ENCODE assay signal across 11 cellular contexts in genomic region chr22:25700996-25701815, GRCh38. TPM values are rescaled to one million over a fixed set of nuclear protein-coding genes. Genes with fewer than 3 reads are reported as not detected.
DNase-seq lines count a peak whose midpoint lies in the region; ATAC-seq and TF ChIP-seq lines count a peak whose summit lies in the region.
"Had no signal": no experiment of that assay in that cellular context is flagged by ENCODE, and none has a peak within 500 bp of the region (broad histone marks: within the 10 kb centered on the region; RNA-seq: fewer than 3 reads in every experiment).

No MANE protein-coding gene starts in this region.

- H3K36me3 ChIP-seq in stomach: peaks cover 0 to 7% (median 2%) of the 10 kb centered on the region in 4 donors

- no peaks in the 10 kb centered on the region for H3K4me1 ChIP-seq in stomach

- TF ChIP-seq EP300 in stomach (IDR thresholded peaks at IDR 0.05): no peak

- DNase-seq in EH (ENCODE audit: low read depth) (peak; percentile 32), head of caudate nucleus (peak in 32 of 42 donors; percentile 15 to 71 (median 40)), pons (ENCODE audit: low spot score) (peak; percentile 86), stomach (no peak), NCI-H1930 (lab: John Stamatoyannopoulos, UW) (no peak), NAMALWA (ENCODE audit: low spot score) (no peak)
- DNase-seq: DMS153; nephron progenitor cell; stimulated activated CD4-positive, alpha-beta T cell treated with anti-CD3 and anti-CD28 coated beads, Interleukin-4, amount 100 ng/mL, for 4 hours had no signal

- H3K4me3 ChIP-seq in stomach: no peak overlapping the region

- WGBS in stomach, 5 donors: 65 to 77% (median 70%) methylated on average over 16 of the region's 16 CpGs

- ATAC-seq in SK-N-SH treated with all-trans-retinoic acid at 6 μM for 48 hours (peak; percentile 56), HG02571 (IDR thresholded peaks at IDR 0.05; ENCODE audit: unreplicated experiment) (no peak)

- no peaks in the 10 kb centered on the region for H3K9me3 ChIP-seq in stomach

- intact Hi-C loops in head of caudate nucleus (cut with DNase I) (no loop called here), stomach (cut with DNase I; ENCODE audit: low total_unique reads) (no loop called here)

- TF ChIP-seq POLR2A in stomach (IDR thresholded peaks at IDR 0.05): no peak

- no peak overlapping the region for H3K27ac ChIP-seq in stomach

- no peaks in the 10 kb centered on the region for H3K27me3 ChIP-seq in stomach

- no peak for TF ChIP-seq CTCF in stomach (IDR thresholded peaks at IDR 0.05)

TF ChIP-seq in SK-N-SH treated with all-trans-retinoic acid at 6 μM for 48 hours, 23 proteins besides CTCF, POLR2A, EP300 and RAD21:
- no peak for TF ChIP-seq PPARA (CRISPR knock-in tag; IDR thresholded peaks at IDR 0.05; ENCODE audit: borderline replicate concordance)
- TF ChIP-seq TCF4 (CRISPR knock-in tag; IDR thresholded peaks at IDR 0.05; ENCODE audit: borderline replicate concordance): peak; percentile 39; the same call in 1 of the 2 replicates
- TF ChIP-seq, protein P1, sequence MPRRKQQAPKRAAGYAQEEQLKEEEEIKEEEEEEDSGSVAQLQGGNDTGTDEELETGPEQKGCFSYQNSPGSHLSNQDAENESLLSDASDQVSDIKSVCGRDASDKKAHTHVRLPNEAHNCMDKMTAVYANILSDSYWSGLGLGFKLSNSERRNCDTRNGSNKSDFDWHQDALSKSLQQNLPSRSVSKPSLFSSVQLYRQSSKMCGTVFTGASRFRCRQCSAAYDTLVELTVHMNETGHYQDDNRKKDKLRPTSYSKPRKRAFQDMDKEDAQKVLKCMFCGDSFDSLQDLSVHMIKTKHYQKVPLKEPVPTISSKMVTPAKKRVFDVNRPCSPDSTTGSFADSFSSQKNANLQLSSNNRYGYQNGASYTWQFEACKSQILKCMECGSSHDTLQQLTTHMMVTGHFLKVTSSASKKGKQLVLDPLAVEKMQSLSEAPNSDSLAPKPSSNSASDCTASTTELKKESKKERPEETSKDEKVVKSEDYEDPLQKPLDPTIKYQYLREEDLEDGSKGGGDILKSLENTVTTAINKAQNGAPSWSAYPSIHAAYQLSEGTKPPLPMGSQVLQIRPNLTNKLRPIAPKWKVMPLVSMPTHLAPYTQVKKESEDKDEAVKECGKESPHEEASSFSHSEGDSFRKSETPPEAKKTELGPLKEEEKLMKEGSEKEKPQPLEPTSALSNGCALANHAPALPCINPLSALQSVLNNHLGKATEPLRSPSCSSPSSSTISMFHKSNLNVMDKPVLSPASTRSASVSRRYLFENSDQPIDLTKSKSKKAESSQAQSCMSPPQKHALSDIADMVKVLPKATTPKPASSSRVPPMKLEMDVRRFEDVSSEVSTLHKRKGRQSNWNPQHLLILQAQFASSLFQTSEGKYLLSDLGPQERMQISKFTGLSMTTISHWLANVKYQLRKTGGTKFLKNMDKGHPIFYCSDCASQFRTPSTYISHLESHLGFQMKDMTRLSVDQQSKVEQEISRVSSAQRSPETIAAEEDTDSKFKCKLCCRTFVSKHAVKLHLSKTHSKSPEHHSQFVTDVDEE (CRISPR knock-in tag; IDR thresholded peaks at IDR 0.05): 0 out of 2 replicates have a peak, but pooled peaks have one; percentile 50

RNA-seq across cellular contexts. Expression of gene MYO18B, which starts 40.8 kb away (rescaled TPM):
- 1 to 10 TPM in 2 of 5 donors, under 1 TPM in 2, not detected in 1; 0.58 to 7.6 (median 1.2) TPM for total RNA-seq in stomach
- 1 to 10 TPM in 1 of 3 donors, under 1 TPM in 2; 0.31 to 3.1 (median 0.75) TPM for polyA plus RNA-seq in stomach

Comparison
In these comparisons a context has a peak if more than half of its experiments do, and no peak if none do; other contexts are left out.
1. DNase-seq: peak in EH (single experiment), head of caudate nucleus (32 of 42) and pons (single experiment); none in stomach (single experiment), NCI-H1930 (0 of 2) and NAMALWA (single experiment).